In genomic region chr18:63040788-63041410, GRCh38 we compare ENCODE assay signal across 13 cellular contexts.
DNase-seq lines count a peak whose midpoint lies in the region; ATAC-seq and TF ChIP-seq lines count a peak whose summit lies in the region.
"Had no signal": no experiment of that assay in that cellular context is flagged by ENCODE, and none has a peak within 500 bp of the region (broad histone marks: within the 10 kb centered on the region; RNA-seq: fewer than 3 reads in every experiment).

No MANE protein-coding gene starts in this region.

- TF ChIP-seq CTCF in WTC11 (IDR thresholded peaks at IDR 0.05), result no peak

- H3K9me3 ChIP-seq in thymus (ENCODE audit: control insufficient read depth), result no peaks in the 10 kb centered on the region
- no peaks in the 10 kb centered on the region for H3K9me3 ChIP-seq in effector memory CD4-positive, alpha-beta T cell (ENCODE audit: control insufficient read depth, low read length)

- POLR2A ChIA-PET in WTC11 (lab: Charles Lee), result no interaction called here

- peak overlapping the region; percentile 8 for H3K27ac ChIP-seq in thymus (ENCODE audit: low read depth)
- H3K27ac ChIP-seq in effector memory CD4-positive, alpha-beta T cell (ENCODE audit: insufficient read depth, low read length, poor library complexity, severe bottlenecking), result no peak overlapping the region

- peaks cover 5% of the 10 kb centered on the region for H3K4me1 ChIP-seq in thymus (ENCODE audit: control insufficient read depth, insufficient read depth, low read length)
- H3K4me1 ChIP-seq in effector memory CD4-positive, alpha-beta T cell (ENCODE audit: control insufficient read depth, insufficient read depth, low read length, poor library complexity, severe bottlenecking), result no peaks in the 10 kb centered on the region

- peaks cover 6% of the 10 kb centered on the region for H3K9me3 Mint-ChIP-seq in activated naive CD4-positive, alpha-beta T cell treated with anti-CD3 and anti-CD28 coated beads, Interleukin-2, amount 50 U/mL, for 24 hours
- peaks cover 4% of the 10 kb centered on the region for H3K9me3 Mint-ChIP-seq in WTC11
- H3K9me3 Mint-ChIP-seq: GM23338 had no signal

- peaks cover 8% of the 10 kb centered on the region for H3K36me3 Mint-ChIP-seq in activated naive CD4-positive, alpha-beta T cell treated with anti-CD3 and anti-CD28 coated beads, Interleukin-2, amount 50 U/mL, for 24 hours
- no peaks in the 10 kb centered on the region for H3K36me3 Mint-ChIP-seq in WTC11

- H3K27ac Mint-ChIP-seq in activated naive CD4-positive, alpha-beta T cell treated with anti-CD3 and anti-CD28 coated beads, Interleukin-2, amount 50 U/mL, for 24 hours, result peak overlapping the region; percentile 52
- H3K27ac Mint-ChIP-seq in WTC11, result no peak overlapping the region
- H3K27ac Mint-ChIP-seq: GM23338, mesothelial cell of epicardium had no signal

- no peak for DNase-seq in activated naive CD4-positive, alpha-beta T cell (lab: John Stamatoyannopoulos, UW)
- DNase-seq in NCI-H1048 (lab: John Stamatoyannopoulos, UW) (no peak), WTC11 (ENCODE audit: low spot score) (no peak)
- DNase-seq in effector memory CD4-positive, alpha-beta T cell, result no peak
- DNase-seq: amygdala, NCI-H2029 had no signal

- H3K36me3 ChIP-seq in thymus (ENCODE audit: control insufficient read depth, insufficient read depth), result no peaks in the 10 kb centered on the region
- no peaks in the 10 kb centered on the region for H3K36me3 ChIP-seq in effector memory CD4-positive, alpha-beta T cell (ENCODE audit: control insufficient read depth, insufficient read depth, low read length)

- H3K27me3 ChIP-seq in thymus (ENCODE audit: control insufficient read depth, insufficient read depth), result no peaks in the 10 kb centered on the region
- H3K27me3 ChIP-seq in effector memory CD4-positive, alpha-beta T cell (replicated peaks; ENCODE audit: control insufficient read depth, insufficient read depth, low read length, poor library complexity, severe bottlenecking), result no peaks in the 10 kb centered on the region

- H3K4me3 ChIP-seq in thymus (ENCODE audit: low read length), result no peak overlapping the region
- H3K4me3 ChIP-seq in effector memory CD4-positive, alpha-beta T cell (ENCODE audit: insufficient read depth, low read depth, low read length, poor library complexity, severe bottlenecking), result no peak overlapping the region
- H3K4me3 ChIP-seq: GM23338 had no signal

- ATAC-seq in GM21825 (IDR thresholded peaks at IDR 0.05; ENCODE audit: unreplicated experiment) (peak; percentile 74), HG03571 (IDR thresholded peaks at IDR 0.05; ENCODE audit: unreplicated experiment) (peak; percentile 58), WTC11 (no peak)
- ATAC-seq: GM23338 had no signal

- CTCF ChIA-PET in WTC11 (lab: Charles Lee), result no interaction called here

- H3K27me3 Mint-ChIP-seq in activated naive CD4-positive, alpha-beta T cell treated with anti-CD3 and anti-CD28 coated beads, Interleukin-2, amount 50 U/mL, for 24 hours, result peaks cover 4% of the 10 kb centered on the region
- H3K27me3 Mint-ChIP-seq in WTC11 (ENCODE audit: low read depth), result no peaks in the 10 kb centered on the region; the same call in 1 of the 2 replicates

- WGBS in thymus, result 70% methylated on average over 4 of the region's 4 CpGs

- H3K4me1 Mint-ChIP-seq in activated naive CD4-positive, alpha-beta T cell treated with anti-CD3 and anti-CD28 coated beads, Interleukin-2, amount 50 U/mL, for 24 hours, result peaks cover 11% of the 10 kb centered on the region
- H3K4me1 Mint-ChIP-seq in WTC11, result peaks cover 17% of the 10 kb centered on the region

- H3K4me3 Mint-ChIP-seq in activated naive CD4-positive, alpha-beta T cell treated with anti-CD3 and anti-CD28 coated beads, Interleukin-2, amount 50 U/mL, for 24 hours, result no peak overlapping the region
- H3K4me3 Mint-ChIP-seq in WTC11, result no peak overlapping the region
- H3K4me3 Mint-ChIP-seq: GM23338; mesothelial cell of epicardium; T-helper 2 cell treated with Interferon-gamma antibody and Interleukin-4, amounts not matched to agents 5 μg/mL and 100 μg/mL, for 36 hours had no signal

TF ChIP-seq in WTC11, 78 proteins besides CTCF, POLR2A, EP300 and RAD21:
- TF ChIP-seq CBFB (CRISPR knock-in tag; IDR thresholded peaks at IDR 0.05; ENCODE audit: low read depth) (no peak), ZNF423 (CRISPR knock-in tag; IDR thresholded peaks at IDR 0.05) (no peak), PREB (CRISPR knock-in tag; IDR thresholded peaks at IDR 0.05; ENCODE audit: borderline replicate concordance) (no peak), CREM (CRISPR knock-in tag; IDR thresholded peaks at IDR 0.05) (no peak), NFATC4 (CRISPR knock-in tag; IDR thresholded peaks at IDR 0.05) (no peak), E2F4 (CRISPR knock-in tag; IDR thresholded peaks at IDR 0.05; ENCODE audit: borderline replicate concordance, low read depth) (no peak), ELF4 (CRISPR knock-in tag; IDR thresholded peaks at IDR 0.05; ENCODE audit: low read depth) (no peak), FOXJ3 (CRISPR knock-in tag; IDR thresholded peaks at IDR 0.05; ENCODE audit: borderline replicate concordance) (no peak)
